Comparison of ENCODE assay signal across 27 cellular contexts in the genomic region with DNA sequence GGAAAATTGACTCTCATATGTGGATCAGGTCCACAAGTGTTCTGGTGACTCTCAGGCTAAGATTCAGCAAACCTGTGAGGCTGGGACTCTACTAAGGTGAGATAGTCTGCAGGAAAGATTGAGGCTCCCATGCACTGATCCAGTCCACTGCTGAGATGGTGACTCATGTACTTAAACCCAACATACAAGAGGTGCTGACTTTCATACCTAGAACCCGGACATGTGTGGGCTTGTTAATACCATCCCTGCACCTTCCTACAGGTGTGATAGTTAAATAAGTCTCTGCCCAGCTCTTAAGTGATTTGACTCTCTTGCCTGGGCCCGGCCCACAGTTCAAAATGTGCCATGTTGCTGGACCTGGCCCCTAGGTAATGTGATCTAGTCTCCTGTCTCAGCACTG.
"Had no signal": no experiment of that assay in that cellular context is flagged by ENCODE, and none has a peak within 500 bp of the region (broad histone marks: within the 10 kb centered on the region; RNA-seq: fewer than 3 reads in every experiment).

No MANE protein-coding gene starts in this region.

- H3K27me3 Mint-ChIP-seq: activated B cell treated with CpG ODN at 0.5 μM for 24 hours; activated CD8-positive, alpha-beta memory T cell treated with anti-CD3 and anti-CD28 coated beads, Interleukin-2, amount 10 ng/mL, durations not matched to agents 7 days and 5 days; activated naive CD8-positive, alpha-beta T cell had no signal

- H3K9me3 Mint-ChIP-seq: activated B cell treated with CpG ODN at 0.5 μM for 24 hours had no signal

- H3K4me1 ChIP-seq: gastrocnemius medialis, left lung, lower lobe of right lung, neural progenitor cell, spleen, stomach, tibial artery, upper lobe of right lung had no signal

- DNase-seq: activated B cell treated with CpG ODN at 0.5 μM for 24 hours; activated CD4-positive, alpha-beta T cell treated with anti-CD3 and anti-CD28 coated beads, Interleukin-2, amount 50 U/mL, for 1 hour; activated CD8-positive, alpha-beta memory T cell treated with anti-CD3 and anti-CD28 coated beads, Interleukin-2, amount 10 ng/mL, durations not matched to agents 7 days and 5 days; activated CD8-positive, alpha-beta T cell treated with anti-CD3 and anti-CD28 coated beads, Interleukin-2, amount 10 ng/mL, durations not matched to agents 7 days and 5 days; activated effector memory CD4-positive, alpha-beta T cell treated with Interleukin-2 at 50 U/mL for 16 hours; activated naive CD4-positive, alpha-beta T cell treated with Interleukin-2 at 50 U/mL for 16 hours; activated T-cell treated with anti-CD3 and anti-CD28 coated beads, Interleukin-2, amount 50 U/mL, for 48 hours; anterior cingulate cortex; dorsolateral prefrontal cortex; effector memory CD4-positive, alpha-beta T cell; gastrocnemius medialis; glutamatergic neuron; left lung; lower lobe of right lung; mesendoderm; natural killer cell; posterior cingulate gyrus; right cardiac atrium; spleen; stomach; T-helper 1 cell; tibial artery; upper lobe of right lung had no signal

- H3K4me2 ChIP-seq: neural progenitor cell had no signal

- H3K36me3 Mint-ChIP-seq: activated CD8-positive, alpha-beta memory T cell treated with anti-CD3 and anti-CD28 coated beads, Interleukin-2, amount 10 ng/mL, durations not matched to agents 7 days and 5 days; activated naive CD8-positive, alpha-beta T cell; natural killer cell; neural progenitor cell had no signal

- H3K27ac Mint-ChIP-seq: activated B cell treated with CpG ODN at 0.5 μM for 24 hours; activated CD8-positive, alpha-beta memory T cell treated with anti-CD3 and anti-CD28 coated beads, Interleukin-2, amount 10 ng/mL, durations not matched to agents 7 days and 5 days; activated CD8-positive, alpha-beta T cell treated with anti-CD3 and anti-CD28 coated beads, Interleukin-2, amount 10 ng/mL, durations not matched to agents 7 days and 5 days; activated naive CD8-positive, alpha-beta T cell; natural killer cell; neural progenitor cell; T-helper 2 cell treated with Interferon-gamma antibody and Interleukin-4, amounts not matched to agents 5 μg/mL and 100 μg/mL, for 36 hours had no signal

- H3K4me1 Mint-ChIP-seq: activated B cell treated with CpG ODN at 0.5 μM for 24 hours; activated CD8-positive, alpha-beta memory T cell treated with anti-CD3 and anti-CD28 coated beads, Interleukin-2, amount 10 ng/mL, durations not matched to agents 7 days and 5 days; natural killer cell; neural progenitor cell had no signal

- H3K27me3 ChIP-seq: dorsolateral prefrontal cortex, gastrocnemius medialis, left lung, neural progenitor cell, spleen, stomach, tibial artery, upper lobe of right lung had no signal

- H2AFZ ChIP-seq: neural progenitor cell had no signal

- H3K4me3 ChIP-seq: coronary artery, dorsolateral prefrontal cortex, gastrocnemius medialis, left lung, lower lobe of right lung, neural progenitor cell, spleen, stomach, tibial artery, upper lobe of right lung had no signal

- H3K4me3 Mint-ChIP-seq: activated B cell treated with CpG ODN at 0.5 μM for 24 hours; activated CD8-positive, alpha-beta memory T cell treated with anti-CD3 and anti-CD28 coated beads, Interleukin-2, amount 10 ng/mL, durations not matched to agents 7 days and 5 days; activated CD8-positive, alpha-beta T cell treated with anti-CD3 and anti-CD28 coated beads, Interleukin-2, amount 10 ng/mL, durations not matched to agents 7 days and 5 days; activated naive CD8-positive, alpha-beta T cell; natural killer cell; neural progenitor cell; T-helper 2 cell treated with Interferon-gamma antibody and Interleukin-4, amounts not matched to agents 5 μg/mL and 100 μg/mL, for 36 hours had no signal

- H3K36me3 ChIP-seq: gastrocnemius medialis, left lung, lower lobe of right lung, neural progenitor cell, spleen, stomach, tibial artery, upper lobe of right lung had no signal

- ATAC-seq: activated CD8-positive, alpha-beta memory T cell treated with anti-CD3 and anti-CD28 coated beads, Interleukin-2, amount 10 ng/mL, durations not matched to agents 7 days and 5 days; activated CD8-positive, alpha-beta T cell treated with anti-CD3 and anti-CD28 coated beads, Interleukin-2, amount 10 ng/mL, durations not matched to agents 7 days and 5 days; gastrocnemius medialis; left lung; right cardiac atrium; upper lobe of right lung had no signal

- H3K27ac ChIP-seq: coronary artery, dorsolateral prefrontal cortex, gastrocnemius medialis, lower lobe of right lung, neural progenitor cell, stomach, tibial artery, upper lobe of right lung had no signal

- H3K9me3 ChIP-seq: gastrocnemius medialis, lower lobe of right lung, tibial artery, upper lobe of right lung had no signal
